Comparison of ENCODE assay signal across 13 cellular contexts in the genomic region with DNA sequence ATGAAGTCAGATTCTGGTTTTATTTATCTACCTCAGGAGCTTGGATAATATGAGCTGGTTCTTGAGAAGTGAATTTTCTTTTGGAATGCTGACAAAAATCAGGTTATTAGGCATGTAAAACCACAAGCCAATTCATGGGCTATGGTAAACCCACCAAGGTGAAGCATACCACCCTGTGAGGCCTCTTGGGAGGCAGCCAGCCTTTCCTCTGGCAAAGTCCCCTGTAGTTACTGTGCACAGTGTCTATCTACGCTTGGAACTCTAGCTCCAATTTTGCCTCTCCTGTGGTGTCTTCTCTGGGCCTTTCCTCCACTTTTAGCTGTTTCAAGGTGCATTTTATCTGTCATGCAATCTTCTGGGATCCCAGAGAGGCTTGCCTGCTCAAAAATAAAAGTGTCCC.
DNase-seq lines count a peak whose midpoint lies in the region; ATAC-seq and TF ChIP-seq lines count a peak whose summit lies in the region.
"Had no signal": no experiment of that assay in that cellular context is flagged by ENCODE, and none has a peak within 500 bp of the region (broad histone marks: within the 10 kb centered on the region; RNA-seq: fewer than 3 reads in every experiment).

No MANE protein-coding gene starts in this region.

- TF ChIP-seq CTCF in GM20000 (IDR thresholded peaks at IDR 0.05; ENCODE audit: extremely low read depth, missing control alignments): no peak

- no peak for ATAC-seq in HG03457 (IDR thresholded peaks at IDR 0.05; ENCODE audit: unreplicated experiment)

- peak; percentile 16 for DNase-seq in COR-L47 (lab: John Stamatoyannopoulos, UW)
- DNase-seq in NCI-H446 (lab: John Stamatoyannopoulos, UW): peak; percentile 75 to 86
- DNase-seq in UCSD-AML1 (lab: John Stamatoyannopoulos, UW; ENCODE audit: unreplicated experiment): peak; percentile 3
- DNase-seq in glomerular visceral epithelial cell (ENCODE audit: extremely low spot score): peak; percentile 33
- no peak for DNase-seq in GM20000 (ENCODE audit: low spot score)
- DNase-seq in HCEC 1CT: no peak
- DNase-seq in NCI-H524 treated with DMSO at 0.1 percent for 48 hours (lab: John Stamatoyannopoulos, UW): no peak
- DNase-seq: 8988T; AML-193; Calu3; CD4-positive, CD25-positive, alpha-beta regulatory T cell; DMS 273 treated with DMSO at 0.1 percent for 48 hours had no signal

Comparison
In these comparisons a context has a peak if more than half of its experiments do, and no peak if none do; other contexts are left out.
1. DNase-seq: peak in COR-L47 (single experiment), NCI-H446 (2 of 2), UCSD-AML1 (single experiment) and glomerular visceral epithelial cell (single experiment); none in GM20000 (single experiment), HCEC 1CT (single experiment) and NCI-H524 treated with DMSO at 0.1 percent for 48 hours (single experiment).